19 cellular contexts compared by ENCODE assay signal in genomic region chr21:18030248-18030647, GRCh38.
DNase-seq lines count a peak whose midpoint lies in the region; ATAC-seq and TF ChIP-seq lines count a peak whose summit lies in the region.
"Had no signal": no experiment of that assay in that cellular context is flagged by ENCODE, and none has a peak within 500 bp of the region (broad histone marks: within the 10 kb centered on the region; RNA-seq: fewer than 3 reads in every experiment).

No MANE protein-coding gene starts in this region.

- no peaks in the 10 kb centered on the region for H3K36me3 ChIP-seq in Peyer's patch
- no peaks in the 10 kb centered on the region for H3K36me3 ChIP-seq in osteoblast (ENCODE audit: insufficient read depth, low read length)
- H3K36me3 ChIP-seq: BLaER1, cardiac muscle cell, SJCRH30 had no signal

- no peak for TF ChIP-seq POLR2A in Peyer's patch (IDR thresholded peaks at IDR 0.05)

- no peaks in the 10 kb centered on the region for H4K20me1 ChIP-seq in osteoblast (ENCODE audit: insufficient read depth, low read length)
- H4K20me1 ChIP-seq: BLaER1 had no signal

- no peaks in the 10 kb centered on the region for H3K79me2 ChIP-seq in osteoblast (ENCODE audit: insufficient read depth, low read length)

- H3K9me3 ChIP-seq in Peyer's patch (peaks cover 0 to 2% (median 0%) of the 10 kb centered on the region in 4 donors), osteoblast (ENCODE audit: low read depth, low read length) (peaks cover 4% of the 10 kb centered on the region)
- H3K9me3 ChIP-seq: BLaER1, SJCRH30 had no signal

- H3K4me1 ChIP-seq in Peyer's patch (no peaks in the 10 kb centered on the region), osteoblast (ENCODE audit: insufficient read depth, low read length) (no peaks in the 10 kb centered on the region)
- H3K4me1 ChIP-seq: BLaER1, SJCRH30 had no signal

- TF ChIP-seq CTCF in Peyer's patch (IDR thresholded peaks at IDR 0.05) = no peak
- no peak for TF ChIP-seq CTCF in osteoblast (IDR thresholded peaks at IDR 0.05; ENCODE audit: extremely low read depth, low read depth, low read length)

- no peak overlapping the region for H3K4me2 ChIP-seq in osteoblast (ENCODE audit: insufficient read depth, low read length)
- H3K4me2 ChIP-seq: BLaER1 had no signal

- ATAC-seq in GM18520 (IDR thresholded peaks at IDR 0.05; ENCODE audit: unreplicated experiment) = peak; percentile 71
- peak; percentile 63 for ATAC-seq in GM19397 (IDR thresholded peaks at IDR 0.05; ENCODE audit: unreplicated experiment)
- ATAC-seq in HG03457 (IDR thresholded peaks at IDR 0.05; ENCODE audit: unreplicated experiment) = peak; percentile 74

- H3K4me3 ChIP-seq in Peyer's patch (no peak overlapping the region), osteoblast (ENCODE audit: insufficient read depth, low read length) (no peak overlapping the region)
- H3K4me3 ChIP-seq: BLaER1, cardiac muscle cell, lung, SJCRH30 had no signal

- H3K27me3 ChIP-seq in Peyer's patch (no peaks in the 10 kb centered on the region), osteoblast (ENCODE audit: insufficient read depth, low read length) (no peaks in the 10 kb centered on the region)
- H3K27me3 ChIP-seq: BLaER1, cardiac muscle cell, SJCRH30 had no signal

- no peak overlapping the region for H3K27ac ChIP-seq in Peyer's patch
- no peak overlapping the region for H3K27ac ChIP-seq in osteoblast (ENCODE audit: low read depth, low read length)
- H3K27ac ChIP-seq: BLaER1, cardiac muscle cell, HL-60, SJCRH30 had no signal

- no peak overlapping the region for H2AFZ ChIP-seq in osteoblast (ENCODE audit: low read length)

- DNase-seq in SW480 (ENCODE audit: low spot score) = peak; percentile 44
- no peak for DNase-seq in D341Med (ENCODE audit: low spot score)
- no peak for DNase-seq in Peyer's patch
- no peak for DNase-seq in NCI-H526 (lab: John Stamatoyannopoulos, UW)
- no peak for DNase-seq in osteoblast (ENCODE audit: insufficient read length, low spot score, missing footprints)
- DNase-seq: activated naive CD4-positive, alpha-beta T cell treated with anti-CD3 and anti-CD28 coated beads, Interleukin-2, amount 10 ng/mL, durations not matched to agents 7 days and 5 days; DMS79 treated with DMSO at 0.1 percent for 48 hours; effector CD4-positive, alpha-beta T cell; NCI-H187 treated with DMSO at 0.1 percent for 48 hours; retina; stimulated activated CD4-positive, alpha-beta T cell treated with anti-CD3 and anti-CD28 coated beads, Interleukin-2, amount 100 ng/mL, for 48 hours had no signal
